In genomic region chr2:118791511-118791910, GRCh38 we compare ENCODE assay signal across 20 cellular contexts. TPM values are rescaled to one million over a fixed set of nuclear protein-coding genes. Genes with fewer than 3 reads are reported as not detected.
DNase-seq lines count a peak whose midpoint lies in the region; ATAC-seq, FAIRE-seq and TF ChIP-seq lines count a peak whose summit lies in the region.
"Had no signal": no experiment of that assay in that cellular context is flagged by ENCODE, and none has a peak within 500 bp of the region (broad histone marks: within the 10 kb centered on the region; RNA-seq: fewer than 3 reads in every experiment).

No MANE protein-coding gene starts in this region.

- TF ChIP-seq POLR2A in K562 (conservative IDR thresholded peaks at IDR 0.05): no peak

- H3K4me3 ChIP-seq in A673 (ENCODE audit: low read depth, low read length, poor library complexity, severe bottlenecking) (no peak overlapping the region), K562 (no peak overlapping the region), Caco-2 (ENCODE audit: low read depth, low read length) (no peak overlapping the region), SK-N-SH (ENCODE audit: low read depth in 2 of 2, low read length in 1 of 2) (no peak overlapping the region)

- no peaks in the 10 kb centered on the region for H3K9me3 Mint-ChIP-seq in Caco-2 (ENCODE audit: unreplicated experiment)

- H3K36me3 Mint-ChIP-seq in Caco-2 (ENCODE audit: insufficient read depth, unreplicated experiment): no peaks in the 10 kb centered on the region
- H3K36me3 Mint-ChIP-seq: CD4-positive, alpha-beta memory T cell had no signal

- no peaks in the 10 kb centered on the region for H3K4me1 Mint-ChIP-seq in Caco-2 (ENCODE audit: low read depth, unreplicated experiment)
- H3K4me1 Mint-ChIP-seq: CD4-positive, alpha-beta memory T cell had no signal

- no peaks in the 10 kb centered on the region for H3K9me1 ChIP-seq in K562 (ENCODE audit: control insufficient read depth, insufficient read depth, low read length)

- no peaks in the 10 kb centered on the region for H3K9me2 ChIP-seq in SK-N-SH

- H3K79me2 ChIP-seq in K562 (ENCODE audit: control insufficient read depth, insufficient read depth, low read length) (no peaks in the 10 kb centered on the region), SK-N-SH (ENCODE audit: insufficient read depth) (no peaks in the 10 kb centered on the region)

- H3K4me1 ChIP-seq in A673 (ENCODE audit: insufficient read depth, low read length, poor library complexity, severe bottlenecking) (no peaks in the 10 kb centered on the region), K562 (replicated peaks in 1 of 2; ENCODE audit: control insufficient read depth in 2 of 2, insufficient read depth in 2 of 2, low read length in 2 of 2) (no peaks in the 10 kb centered on the region; a peak in 1 of 5 replicates), Caco-2 (no peaks in the 10 kb centered on the region), SK-N-SH (ENCODE audit: control insufficient read depth in 1 of 2, insufficient read depth in 2 of 2, low read depth in 1 of 2, low read length in 1 of 2) (no peaks in the 10 kb centered on the region; a peak in 1 of 4 replicates)
- H3K4me1 ChIP-seq: BE2C had no signal

- H3K9me3 ChIP-seq in A673 (ENCODE audit: low read depth, low read length, poor library complexity, severe bottlenecking) (no peaks in the 10 kb centered on the region), K562 (replicated peaks; ENCODE audit: control insufficient read depth, insufficient read depth, low read depth, low read length) (no peaks in the 10 kb centered on the region), Caco-2 (no peaks in the 10 kb centered on the region), SK-N-SH (no peaks in the 10 kb centered on the region)
- H3K9me3 ChIP-seq: BE2C had no signal

- TF ChIP-seq EP300 in K562 (IDR thresholded peaks at IDR 0.05; ENCODE audit: low read length): no peak
- no peak for TF ChIP-seq EP300 in SK-N-SH (IDR thresholded peaks at IDR 0.05; ENCODE audit: borderline replicate concordance in 1 of 2, low read depth in 1 of 2, low read length in 1 of 2)

- TF ChIP-seq CTCF in A673 (conservative IDR thresholded peaks at IDR 0.05; ENCODE audit: low read depth, low read length) (no peak), K562 (IDR thresholded peaks at IDR 0.05 in 2 of 3, conservative IDR thresholded peaks at IDR 0.05 in 1 of 3; ENCODE audit: insufficient read depth in 2 of 3, low read depth in 1 of 3, low read length in 3 of 3) (no peak), Caco-2 (IDR thresholded peaks at IDR 0.05; ENCODE audit: insufficient read depth in 1 of 2, low read depth in 1 of 2, low read length in 1 of 2, severe bottlenecking in 1 of 2, unreplicated experiment in 1 of 2) (no peak), SK-N-SH (IDR thresholded peaks at IDR 0.05) (no peak)

- in situ Hi-C loops in K562 (cut with MboI): no loop called here
- in situ Hi-C loops in G401 (cut with HindIII; ENCODE audit: low sequenced_read_pairs): no loop called here

- H3K27ac ChIP-seq in A673 (ENCODE audit: low read depth, low read length, poor library complexity, severe bottlenecking) (no peak overlapping the region), K562 (ENCODE audit: extremely low read depth, low read depth, low read length) (no peak overlapping the region), SK-N-SH (ENCODE audit: low read depth in 2 of 2, low read length in 1 of 2) (no peak overlapping the region)
- H3K27ac ChIP-seq: 22Rv1, C4-2B, HL-60 had no signal

- H2AFZ ChIP-seq in K562 (ENCODE audit: low read depth, low read length) (0 out of 2 replicates have a peak overlapping the region, but pooled peaks have one; percentile 57), SK-N-SH (ENCODE audit: low read depth) (no peak overlapping the region)

- intact Hi-C loops in A673 (cut with micrococcal nuclease; ENCODE audit: unreplicated experiment): no loop called here
- intact Hi-C loops in K562 (cut with micrococcal nuclease): no loop called here
- intact Hi-C loops in Caco-2 (cut with micrococcal nuclease; ENCODE audit: unreplicated experiment): no loop called here

- no peaks in the 10 kb centered on the region for H3K27me3 ChIP-seq in A673 (replicated peaks; ENCODE audit: insufficient read depth, low read depth, low read length, poor library complexity)
- H3K27me3 ChIP-seq in K562 (ENCODE audit: control insufficient read depth in 2 of 2, insufficient read depth in 2 of 2, low read length in 2 of 2): 0 out of 5 replicates have a peak, but pooled peaks cover 0 to 4% of the 10 kb centered on the region in 2 experiments
- H3K27me3 ChIP-seq in Caco-2 (replicated peaks; ENCODE audit: control insufficient read depth, insufficient read depth, low read length): no peaks in the 10 kb centered on the region
- peaks cover 11% of the 10 kb centered on the region for H3K27me3 ChIP-seq in SK-N-SH (ENCODE audit: insufficient read depth)
- H3K27me3 ChIP-seq: BE2C had no signal

- CTCF ChIA-PET in A673 (lab: Charles Lee): no interaction called here
- CTCF ChIA-PET in K562 (lab: Yijun Ruan, JAX; ENCODE audit: low intra/inter-chr PET ratio): no interaction called here
- CTCF ChIA-PET in Caco-2 (lab: Charles Lee): no interaction called here
- CTCF ChIA-PET in SK-N-SH (lab: Yijun Ruan, JAX): no interaction called here

- H3K4me3 Mint-ChIP-seq in Caco-2 (ENCODE audit: unreplicated experiment): no peak overlapping the region
- H3K4me3 Mint-ChIP-seq: CD4-positive, alpha-beta memory T cell had no signal

- POLR2A ChIA-PET in A673 (lab: Charles Lee; ENCODE audit: low non-redundant PET): no interaction called here
- POLR2A ChIA-PET in K562 (lab: Yijun Ruan, JAX): interaction anchor here (0.7 to 1.3 kb wide), 2 partner anchors 12 to 203 kb away, joined by 3 to 4 read pairs; no protein-coding TSS in a partner anchor
- POLR2A ChIA-PET in Caco-2 (lab: Charles Lee): no interaction called here
- POLR2A ChIA-PET in SK-N-SH (lab: Yijun Ruan, JAX): no interaction called here

- H3K4me2 ChIP-seq in K562 (ENCODE audit: insufficient read depth, low read length): no peak overlapping the region
- H3K4me2 ChIP-seq in SK-N-SH: no peak overlapping the region

- no peaks in the 10 kb centered on the region for H4K20me1 ChIP-seq in K562 (replicated peaks; ENCODE audit: control insufficient read depth, insufficient read depth, low read length)
- no peaks in the 10 kb centered on the region for H4K20me1 ChIP-seq in SK-N-SH (ENCODE audit: insufficient read depth)

- no TSS peak for BruUV-seq in A673 (replicated peaks; lab: Mats Ljungman, UMichigan)
- no TSS peak for BruUV-seq in K562 (replicated peaks; lab: Mats Ljungman, UMichigan)
- no TSS peak for BruUV-seq in Caco-2 (replicated peaks; lab: Mats Ljungman, UMichigan)

- DNase-seq in A673 (ENCODE audit: low spot score): peak; percentile 14
- peak; percentile 24 for DNase-seq in GM04503 (ENCODE audit: low read depth)
- no peak for DNase-seq in K562 (ENCODE audit: extremely low read depth in 1 of 4, low spot score in 3 of 4)
- peak; percentile 66 for DNase-seq in fibroblast of peridontal ligament (ENCODE audit: extremely low read depth)
- no peak for DNase-seq in G401 (ENCODE audit: low spot score)
- no peak for DNase-seq in Caco-2
- no peak for DNase-seq in SK-N-SH
- DNase-seq: BE2C; CD4-positive, alpha-beta memory T cell; DMS153; DMS79 treated with DMSO at 0.1 percent for 48 hours; EL; GDM1; KBM-7 had no signal

- no peak for FAIRE-seq in K562 (lab: Jason Lieb, UNC)
- FAIRE-seq: D721Med, H54 had no signal

- TF ChIP-seq RAD21 in K562 (CRISPR knock-in tag; conservative IDR thresholded peaks at IDR 0.05 in 1 of 2, IDR thresholded peaks at IDR 0.05 in 1 of 2): no peak
- no peak for TF ChIP-seq RAD21 in SK-N-SH (IDR thresholded peaks at IDR 0.05; ENCODE audit: low read length)

- H3K27me3 Mint-ChIP-seq in Caco-2 (ENCODE audit: insufficient read depth, unreplicated experiment): peaks cover 30% of the 10 kb centered on the region

- H3K36me3 ChIP-seq in A673 (ENCODE audit: insufficient read depth, low read length, poor library complexity, severe bottlenecking) (no peaks in the 10 kb centered on the region), K562 (ENCODE audit: control insufficient read depth, insufficient read depth, low read length) (no peaks in the 10 kb centered on the region), Caco-2 (ENCODE audit: control insufficient read depth, insufficient read depth, low read length) (no peaks in the 10 kb centered on the region), SK-N-SH (replicated peaks in 1 of 2; ENCODE audit: control insufficient read depth in 1 of 2, insufficient read depth in 2 of 2, low read length in 1 of 2) (no peaks in the 10 kb centered on the region)
- H3K36me3 ChIP-seq: BE2C had no signal

- no peak overlapping the region for H3K9ac ChIP-seq in K562 (ENCODE audit: insufficient read depth in 1 of 2, low read depth in 2 of 2, low read length in 2 of 2)
- no peak overlapping the region for H3K9ac ChIP-seq in SK-N-SH

- no peaks in the 10 kb centered on the region for H3F3A ChIP-seq in SK-N-SH (replicated peaks; ENCODE audit: insufficient read depth)

- ATAC-seq in K562: no peak
- ATAC-seq: HCT116 had no signal

- no peak overlapping the region for H3K27ac Mint-ChIP-seq in Caco-2 (ENCODE audit: unreplicated experiment)
- H3K27ac Mint-ChIP-seq: CD4-positive, alpha-beta memory T cell had no signal

RNA-seq across cellular contexts. Expression of gene EN1, which starts 55.9 kb away (rescaled TPM):
- total RNA-seq in A673 (2021) (not detected in 2 replicates), K562 (2014; rRNA removed) (1.5 and 1.9 TPM in 2 replicates), K562 (2014; rRNA removed; fragmentation: Illumina TruSeq; extraction: Trizol) (0.64 and 0.76 TPM in 2 replicates), K562 (2015; rRNA removed; fragmentation: Illumina TruSeq; extraction: Trizol) (0.51 and 0.75 TPM in 2 replicates), K562 (2021) (2.0 and 2.5 TPM in 2 replicates), Caco-2 (2022) (0.16 and 0.37 TPM in 2 replicates)
- total RNA-seq in K562 (2011; cell fraction: chromatin; rRNA removed; ENCODE audit: low replicate concordance): 1.1 TPM in 1 of 2 replicates, not detected in the other
- total RNA-seq in K562 (2011; cell fraction: nucleolus; rRNA removed): 0.67 TPM in 1 of 2 replicates, not detected in the other
- not detected in 2 replicates for total RNA-seq in K562 (2011; cell fraction: nucleoplasm; rRNA removed)
- polyA plus RNA-seq in K562 (2011; rRNA removed) (0.03 and 0.06 TPM in 2 replicates), K562 (2014; fragmentation: Illumina TruSeq; extraction: Trizol) (0.95 and 0.98 TPM in 2 replicates), K562 (2014; fragmentation: Nextera tagmentation; extraction: Ambion mirVana) (under 1 TPM; 0.06 to 0.10 TPM), K562 (2014; rRNA removed) (0.46 and 1.1 TPM in 2 replicates), SK-N-SH (2012; rRNA removed) (not detected in 2 replicates)
- 0.09 TPM in 1 of 2 replicates, not detected in the other for polyA plus RNA-seq in K562 (2011; cell fraction: cytosol; rRNA removed)
- polyA plus RNA-seq in K562 (2011; cell fraction: nucleus; rRNA removed): 0.28 TPM in 1 of 2 replicates, not detected in the other
- polyA plus RNA-seq in K562 (2012): 1.0 and 2.5 TPM in 2 replicates
- polyA minus RNA-seq in K562 (2011; rRNA and poly(A)+ RNA removed): 0.30 and 0.32 TPM in 2 replicates
- 0.29 TPM in 1 of 2 replicates, not detected in the other for polyA minus RNA-seq in K562 (2011; cell fraction: cytosol; rRNA and poly(A)+ RNA removed)
- polyA minus RNA-seq in K562 (2011; cell fraction: nucleus; rRNA and poly(A)+ RNA removed): 0.40 and 0.89 TPM in 2 replicates
- not detected in 2 replicates for total RNA-seq in G401 (2014; rRNA removed; shearing (Covaris generic))
- not detected in 2 replicates for polyA plus RNA-seq in SK-N-SH (2012; cell fraction: cytosol; rRNA removed)
- not detected in 2 replicates for polyA plus RNA-seq in SK-N-SH (2012; cell fraction: nucleus; rRNA removed)
- total RNA-seq: CD4-positive, alpha-beta memory T cell had no signal
- polyA plus RNA-seq: CD4-positive, alpha-beta memory T cell had no signal

Comparison
In these comparisons a context has a peak if more than half of its experiments do, and no peak if none do; other contexts are left out.
1. DNase-seq: peak in A673 (single experiment), GM04503 (single experiment) and fibroblast of peridontal ligament (single experiment); none in K562 (0 of 4), G401 (single experiment), Caco-2 (0 of 2) and SK-N-SH (single experiment).